In the genomic region with DNA sequence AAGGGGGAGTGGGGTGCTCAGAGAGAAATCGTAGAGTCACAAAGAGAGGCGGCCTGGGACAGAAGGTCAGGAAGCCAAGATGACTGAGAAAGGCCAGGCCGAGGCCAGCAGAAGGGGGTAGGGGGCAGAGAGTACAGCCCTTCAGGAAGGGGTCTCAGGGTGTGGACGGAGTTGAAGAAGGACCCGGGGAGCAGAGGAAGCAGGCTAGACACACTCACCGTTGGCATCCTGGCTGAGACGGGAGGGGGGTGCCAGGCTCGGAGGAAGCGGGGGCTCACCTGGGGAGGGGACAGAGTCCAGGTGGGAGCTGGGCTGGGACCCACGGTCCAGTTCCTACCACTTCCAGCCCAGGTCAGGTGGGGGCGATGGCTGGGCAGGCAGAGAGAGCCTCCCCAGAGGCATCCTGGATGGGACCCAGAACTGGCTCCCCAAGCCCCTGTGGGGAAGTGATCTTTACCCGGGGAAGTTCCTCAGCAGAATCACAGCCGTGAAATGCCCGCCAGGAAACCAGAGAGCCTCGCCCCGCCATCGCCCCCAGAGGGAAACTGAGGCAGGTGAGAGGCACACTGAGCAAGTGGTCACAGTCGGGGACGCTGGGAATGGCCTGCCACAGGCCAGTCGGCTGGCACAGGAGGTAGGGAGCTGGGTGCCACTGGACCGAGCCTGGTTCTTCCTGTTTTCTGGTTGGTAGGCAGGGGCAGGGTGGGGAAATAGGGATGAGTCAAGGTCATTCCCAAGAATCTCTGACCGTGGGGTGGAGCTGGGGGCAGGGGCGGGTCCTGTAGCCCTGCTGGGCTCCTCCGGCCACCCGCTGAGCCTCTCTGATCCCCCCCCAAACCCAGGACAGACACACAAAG, we compare ENCODE assay signal across 11 cellular contexts. TPM values are rescaled to one million over a fixed set of nuclear protein-coding genes. Genes with fewer than 3 reads are reported as not detected.
DNase-seq lines count a peak whose midpoint lies in the region; ATAC-seq and TF ChIP-seq lines count a peak whose summit lies in the region.
"Had no signal": no experiment of that assay in that cellular context is flagged by ENCODE, and none has a peak within 500 bp of the region (broad histone marks: within the 10 kb centered on the region; RNA-seq: fewer than 3 reads in every experiment).

No MANE protein-coding gene starts in this region.

- H3K9me3 ChIP-seq in upper lobe of left lung, result peaks cover 12 to 27% (median 17%) of the 10 kb centered on the region in 4 donors

- no peak for DNase-seq in activated naive CD4-positive, alpha-beta T cell treated with anti-CD3 and anti-CD28 coated beads, Interleukin-2, amount 50 U/mL, for 16 hours
- DNase-seq in activated CD4-positive, alpha-beta memory T cell treated with anti-CD3 and anti-CD28 coated beads for 36 hours, result no peak
- peak; percentile 41 for DNase-seq in iPS-NIHi7 (ENCODE audit: extremely low spot score)
- no peak for DNase-seq in upper lobe of left lung
- DNase-seq in DMS79 treated with DMSO at 0.1 percent for 48 hours (lab: John Stamatoyannopoulos, UW), result no peak
- DNase-seq: Calu3, psoas muscle had no signal

- H3K27ac Mint-ChIP-seq in activated naive CD4-positive, alpha-beta T cell treated with anti-CD3 and anti-CD28 coated beads, Interleukin-2, amount 50 U/mL, for 24 hours, result no peak overlapping the region
- H3K27ac Mint-ChIP-seq in activated CD4-positive, alpha-beta memory T cell treated with anti-CD3 and anti-CD28 coated beads for 36 hours, result no peak overlapping the region

- CTCF ChIA-PET in activated CD4-positive, alpha-beta memory T cell treated with anti-CD3 and anti-CD28 coated beads for 36 hours (lab: Charles Lee), result interaction anchor here (0.7 to 4.7 kb wide), 6 partner anchors 22 to 107 kb away, joined by 3 to 36 read pairs (median 9); a partner anchor contains a TSS

- H3K4me3 Mint-ChIP-seq in activated naive CD4-positive, alpha-beta T cell treated with anti-CD3 and anti-CD28 coated beads, Interleukin-2, amount 50 U/mL, for 24 hours, result peak overlapping the region; percentile 83
- H3K4me3 Mint-ChIP-seq in activated CD4-positive, alpha-beta memory T cell treated with anti-CD3 and anti-CD28 coated beads for 36 hours, result peak overlapping the region; percentile 77

- H3K27ac ChIP-seq in upper lobe of left lung, result peak overlapping the region in 2 of 4 donors; percentile 30 to 79
- H3K27ac ChIP-seq: psoas muscle had no signal

- 32 to 33% methylated on average over 10 to 25 of the region's 25 CpGs for WGBS in upper lobe of left lung, 2 donors

- no peak for TF ChIP-seq EP300 in upper lobe of left lung (IDR thresholded peaks at IDR 0.05)

- H3K36me3 ChIP-seq in upper lobe of left lung, result peaks cover 0 to 10% (median 0%) of the 10 kb centered on the region in 4 donors

- peaks cover 0 to 22% (median 4%) of the 10 kb centered on the region in 4 donors for H3K4me1 ChIP-seq in upper lobe of left lung
- H3K4me1 ChIP-seq: psoas muscle had no signal

- no peaks in the 10 kb centered on the region for H3K9me3 Mint-ChIP-seq in activated naive CD4-positive, alpha-beta T cell treated with anti-CD3 and anti-CD28 coated beads, Interleukin-2, amount 50 U/mL, for 24 hours
- peaks cover 19% of the 10 kb centered on the region for H3K9me3 Mint-ChIP-seq in activated CD4-positive, alpha-beta memory T cell treated with anti-CD3 and anti-CD28 coated beads for 36 hours

- peaks cover 7% of the 10 kb centered on the region for H3K4me1 Mint-ChIP-seq in activated naive CD4-positive, alpha-beta T cell treated with anti-CD3 and anti-CD28 coated beads, Interleukin-2, amount 50 U/mL, for 24 hours
- peaks cover 8% of the 10 kb centered on the region for H3K4me1 Mint-ChIP-seq in activated CD4-positive, alpha-beta memory T cell treated with anti-CD3 and anti-CD28 coated beads for 36 hours (ENCODE audit: low read depth)

- no peaks in the 10 kb centered on the region for H3K27me3 Mint-ChIP-seq in activated naive CD4-positive, alpha-beta T cell treated with anti-CD3 and anti-CD28 coated beads, Interleukin-2, amount 50 U/mL, for 24 hours
- no peaks in the 10 kb centered on the region for H3K27me3 Mint-ChIP-seq in activated CD4-positive, alpha-beta memory T cell treated with anti-CD3 and anti-CD28 coated beads for 36 hours

- peak overlapping the region in 3 of 4 donors; percentile 55 to 64 (median 63) for H3K4me3 ChIP-seq in upper lobe of left lung

- peaks cover 0 to 7% (median 3%) of the 10 kb centered on the region in 4 donors for H3K27me3 ChIP-seq in upper lobe of left lung

- peaks cover 12% of the 10 kb centered on the region for H3K36me3 Mint-ChIP-seq in activated naive CD4-positive, alpha-beta T cell treated with anti-CD3 and anti-CD28 coated beads, Interleukin-2, amount 50 U/mL, for 24 hours
- peaks cover 24% of the 10 kb centered on the region for H3K36me3 Mint-ChIP-seq in activated CD4-positive, alpha-beta memory T cell treated with anti-CD3 and anti-CD28 coated beads for 36 hours

- TF ChIP-seq CTCF in upper lobe of left lung (IDR thresholded peaks at IDR 0.05), result no peak

- TF ChIP-seq POLR2A in upper lobe of left lung (IDR thresholded peaks at IDR 0.05), result no peak

- POLR2A ChIA-PET in activated CD4-positive, alpha-beta memory T cell treated with anti-CD3 and anti-CD28 coated beads for 36 hours (lab: Charles Lee), result interaction anchor here (0.9 to 2.1 kb wide), 3 partner anchors 22 to 34 kb away, joined by 3 to 6 read pairs (median 3); a partner anchor contains a TSS

- ATAC-seq in upper lobe of left lung (ENCODE audit: low FRiP score in 2 of 2), result peak; percentile 28 to 39
- ATAC-seq in GM21528 (IDR thresholded peaks at IDR 0.05; ENCODE audit: low FRiP score, unreplicated experiment), result no peak
- ATAC-seq in HG02885 (IDR thresholded peaks at IDR 0.05; ENCODE audit: poor library complexity, unreplicated experiment), result no peak

- intact Hi-C loops in activated CD4-positive, alpha-beta memory T cell treated with anti-CD3 and anti-CD28 coated beads for 36 hours (cut with micrococcal nuclease), result no loop called here

RNA-seq across cellular contexts. Expression of a gene that starts 1.3 kb away (rescaled TPM):
- total RNA-seq in activated CD4-positive, alpha-beta memory T cell treated with anti-CD3 and anti-CD28 coated beads for 36 hours, result 10 to 100 TPM; 24.4 to 25.2 TPM
- total RNA-seq in upper lobe of left lung, result 10 to 100 TPM in 5 of 6 donors, 1 to 10 TPM in 1; 9.6 to 20.1 (median 13.1) TPM
- total RNA-seq: Calu3 had no signal

RNA-seq across cellular contexts. Expression of a gene that starts 12.8 kb away (rescaled TPM):
- total RNA-seq in activated CD4-positive, alpha-beta memory T cell treated with anti-CD3 and anti-CD28 coated beads for 36 hours, result not detected
- not detected for total RNA-seq in upper lobe of left lung
- total RNA-seq: activated CD8-positive, alpha-beta memory T cell treated with anti-CD3 and anti-CD28 coated beads for 36 hours; Calu3; psoas muscle had no signal

RNA-seq across cellular contexts. Expression of a gene that starts 22.4 kb away (rescaled TPM):
- 10 to 100 TPM; 63.2 to 65.2 TPM for total RNA-seq in activated CD4-positive, alpha-beta memory T cell treated with anti-CD3 and anti-CD28 coated beads for 36 hours
- total RNA-seq in upper lobe of left lung, result 10 to 100 TPM; 16.8 to 83.9 (median 65.5) TPM

RNA-seq across cellular contexts. Expression of a gene that starts 23.3 kb away (rescaled TPM):
- total RNA-seq in activated CD4-positive, alpha-beta memory T cell treated with anti-CD3 and anti-CD28 coated beads for 36 hours, result 10 to 100 TPM; 38.2 to 41.8 TPM
- 10 to 100 TPM; 13.4 to 92.2 (median 21.6) TPM for total RNA-seq in upper lobe of left lung

Comparison
In these comparisons a context has a peak if more than half of its experiments do, and no peak if none do; other contexts are left out.
1. ATAC-seq: peak in upper lobe of left lung (2 of 2); none in GM21528 (single experiment) and HG02885 (single experiment).